Comparison of ENCODE assay signal across 8 cellular contexts in the genomic region with DNA sequence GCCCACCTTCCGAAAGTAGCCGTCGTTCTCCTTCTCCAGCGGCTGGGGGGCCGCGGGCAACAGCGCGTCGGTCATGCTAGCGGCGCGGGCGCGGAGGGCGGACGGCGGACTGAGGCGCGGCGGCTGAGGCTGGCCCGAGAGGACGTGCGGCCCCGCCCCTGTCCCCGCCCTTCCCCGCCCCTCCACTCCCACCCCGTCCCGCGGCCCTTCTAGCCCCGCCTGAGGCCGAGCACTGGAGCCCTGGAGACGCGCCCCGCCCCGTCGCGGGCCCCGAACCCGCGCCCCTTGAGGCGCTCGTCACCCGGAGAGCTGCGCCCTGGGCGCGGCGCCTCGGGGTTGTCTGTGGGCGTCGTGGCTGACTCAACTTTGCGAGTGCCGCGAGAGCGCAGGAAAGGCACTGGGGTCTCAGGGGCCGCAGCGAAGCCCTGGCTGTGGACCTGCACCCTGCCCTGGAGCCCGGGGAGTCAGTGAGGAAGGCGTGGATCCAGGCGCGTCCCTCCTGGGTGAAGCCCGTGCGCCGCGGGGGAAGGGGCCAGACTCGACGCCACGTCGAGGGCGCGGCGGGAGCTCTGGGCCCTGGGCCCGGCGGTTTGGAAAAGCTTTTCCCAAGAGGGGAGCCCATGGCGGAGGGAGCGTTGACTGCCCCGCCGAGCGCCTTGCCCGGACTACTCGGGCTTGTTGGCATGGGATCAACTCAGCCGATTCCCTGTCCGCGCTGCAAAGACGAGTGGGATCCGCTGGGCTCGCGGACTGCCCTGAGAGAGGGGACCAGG. TPM values are rescaled to one million over a fixed set of nuclear protein-coding genes. Genes with fewer than 3 reads are reported as not detected.
DNase-seq lines count a peak whose midpoint lies in the region; FAIRE-seq and TF ChIP-seq lines count a peak whose summit lies in the region.

A gene (minus strand): TSS at position 111 of the 773 bp plus-strand sequence. CDS start 36 bp downstream, at position 75.

- no peak for FAIRE-seq in bronchial epithelial cell (lab: Jason Lieb, UNC)

- no peaks in the 10 kb centered on the region for H3K36me3 ChIP-seq in H7 (replicated peaks; ENCODE audit: control insufficient read depth, insufficient read depth, low read length)
- no peaks in the 10 kb centered on the region for H3K36me3 ChIP-seq in bronchial epithelial cell (ENCODE audit: control insufficient read depth, insufficient read depth, low read length)

- no peak for TF ChIP-seq CTCF in bronchial epithelial cell (IDR thresholded peaks at IDR 0.05; ENCODE audit: insufficient read depth, low read length, severe bottlenecking)

- H3K27me3 ChIP-seq in H7 (ENCODE audit: control insufficient read depth, insufficient read depth, low read length) (peaks cover 11% of the 10 kb centered on the region), bronchial epithelial cell (ENCODE audit: control insufficient read depth, insufficient read depth, low read length) (no peaks in the 10 kb centered on the region)

- H3K4me3 ChIP-seq in H7 (ENCODE audit: insufficient read depth, low read depth, low read length), result peak within 1 kb of the TSS; percentile 84
- H3K4me3 ChIP-seq in bronchial epithelial cell (ENCODE audit: low read depth, low read length), result peak within 1 kb of the TSS; percentile 75

- DNase-seq in ELR (ENCODE audit: low read depth) (peak; percentile 84), H7 (peak; percentile 97), NCI-H1436 (lab: John Stamatoyannopoulos, UW) (peak; percentile 76), UCSD-AML1 (lab: John Stamatoyannopoulos, UW; ENCODE audit: unreplicated experiment) (peak; percentile 29), bronchial epithelial cell (ENCODE audit: low read depth) (no peak), kidney glomerular epithelial cell (lab: John Stamatoyannopoulos, UW) (peak; percentile 60), activated gamma-delta T cell treated with Interleukin-2 at 50 U/mL for 16 hours (no peak)
- peak; percentile 60 to 77 for DNase-seq in stimulated activated CD4-positive, alpha-beta T cell treated with anti-CD3 and anti-CD28 coated beads, Interleukin-2, amount 100 ng/mL, for 24 hours

RNA-seq across cellular contexts. Expression of the gene that starts here (rescaled TPM):
- total RNA-seq in H7 (2014; rRNA removed; shearing (Covaris generic)), result 26.6 and 27.0 TPM in 2 replicates
- total RNA-seq in bronchial epithelial cell, result 16.3 and 22.1 TPM in 2 replicates

Comparison
In these comparisons a context has a peak if more than half of its experiments do, and no peak if none do; other contexts are left out.
1. DNase-seq: peak in ELR (single experiment), H7 (single experiment), NCI-H1436 (single experiment), UCSD-AML1 (single experiment), kidney glomerular epithelial cell (single experiment) and stimulated activated CD4-positive, alpha-beta T cell treated with anti-CD3 and anti-CD28 coated beads, Interleukin-2, amount 100 ng/mL, for 24 hours (2 of 2); none in bronchial epithelial cell (single experiment) and activated gamma-delta T cell treated with Interleukin-2 at 50 U/mL for 16 hours (single experiment).